ENCODE assay signal across 26 cellular contexts in genomic region chr3:42796332-42796885, GRCh38. TPM values are rescaled to one million over a fixed set of nuclear protein-coding genes. Genes with fewer than 3 reads are reported as not detected.
"Had no signal": no experiment of that assay in that cellular context is flagged by ENCODE, and none has a peak within 500 bp of the region (broad histone marks: within the 10 kb centered on the region; RNA-seq: fewer than 3 reads in every experiment).

No MANE protein-coding gene starts in this region.

- H3K9ac ChIP-seq: parathyroid adenoma had no signal

- H3K27ac Mint-ChIP-seq: activated naive CD4-positive, alpha-beta T cell treated with anti-CD3 and anti-CD28 coated beads for 36 hours; activated naive CD8-positive, alpha-beta T cell treated with anti-CD3 and anti-CD28 coated beads for 36 hours; activated T-helper 1 cell treated with anti-CD3 and anti-CD28 coated beads, Interleukin-12 subunit alpha, Interleukin-12 subunit beta, Interleukin-2, Interleukin-4 antibody, amounts not matched to agents 30 ng/mL and 10 ng/mL and 1 ng/mL, durations not matched to agents 14 hours and 24 hours and 36 hours; nephron progenitor cell had no signal

- DNase-seq: activated CD4-positive, alpha-beta T cell treated with anti-CD3 and anti-CD28 coated beads for 48 hours; activated CD4-positive, alpha-beta T cell treated with anti-CD3 and anti-CD28 coated beads, Interleukin-2, amount 50 U/mL, for 48 hours; activated CD8-positive, alpha-beta memory T cell treated with anti-CD3 and anti-CD28 coated beads, Interleukin-2, amount 50 U/mL, for 4 hours; activated effector memory CD4-positive, alpha-beta T cell treated with anti-CD3 and anti-CD28 coated beads, Interleukin-2, amount 50 U/mL, for 16 hours; activated naive CD4-positive, alpha-beta T cell treated with anti-CD3 and anti-CD28 coated beads for 36 hours; activated naive CD8-positive, alpha-beta T cell treated with anti-CD3 and anti-CD28 coated beads for 36 hours; activated T-cell treated with anti-CD3 and anti-CD28 coated beads, Interleukin-2, amount 50 U/mL, for 1 hour; adrenal gland; brain microvascular endothelial cell; foreskin fibroblast; islet precursor cell; left ventricle myocardium inferior; nephron progenitor cell; nucleus accumbens; right cardiac atrium; stimulated activated CD4-positive, alpha-beta T cell treated with anti-CD3 and anti-CD28 coated beads, Interleukin-2, amount 100 ng/mL, for 48 hours; stimulated activated naive CD8-positive, alpha-beta T cell treated with anti-CD3 and anti-CD28 coated beads, Interleukin-15, Interleukin-2, amounts not matched to agents 100 U/mL and 50 U/mL, for 24 hours; testis; transverse colon had no signal

- H3K4me3 Mint-ChIP-seq: activated naive CD4-positive, alpha-beta T cell treated with anti-CD3 and anti-CD28 coated beads for 36 hours; activated naive CD8-positive, alpha-beta T cell treated with anti-CD3 and anti-CD28 coated beads for 36 hours; activated T-helper 1 cell treated with anti-CD3 and anti-CD28 coated beads, Interleukin-12 subunit alpha, Interleukin-12 subunit beta, Interleukin-2, Interleukin-4 antibody, amounts not matched to agents 30 ng/mL and 10 ng/mL and 1 ng/mL, durations not matched to agents 14 hours and 24 hours and 36 hours; nephron progenitor cell had no signal

- ATAC-seq: esophagus mucosa; right cardiac atrium; stimulated activated naive CD8-positive, alpha-beta T cell treated with anti-CD3 and anti-CD28 coated beads, Interleukin-15, Interleukin-2, amounts not matched to agents 100 U/mL and 50 U/mL, for 24 hours had no signal

- H3K27me3 Mint-ChIP-seq: activated naive CD8-positive, alpha-beta T cell treated with anti-CD3 and anti-CD28 coated beads for 36 hours had no signal

- FAIRE-seq: urothelium cell line had no signal

- H3K27me3 ChIP-seq: adrenal gland, ascending aorta, brain microvascular endothelial cell, testis, transverse colon had no signal

- H2AFZ ChIP-seq: parathyroid adenoma had no signal

- H3K27ac ChIP-seq: adrenal gland, ascending aorta, brain microvascular endothelial cell, left ventricle myocardium inferior, parathyroid adenoma, testis, transverse colon had no signal

- H3K4me3 ChIP-seq: adrenal gland, ascending aorta, left ventricle myocardium inferior, lung, testis, transverse colon had no signal

- H3K9me3 Mint-ChIP-seq: activated naive CD4-positive, alpha-beta T cell treated with anti-CD3 and anti-CD28 coated beads for 36 hours; activated naive CD8-positive, alpha-beta T cell treated with anti-CD3 and anti-CD28 coated beads for 36 hours; activated T-helper 1 cell treated with anti-CD3 and anti-CD28 coated beads, Interleukin-12 subunit alpha, Interleukin-12 subunit beta, Interleukin-2, Interleukin-4 antibody, amounts not matched to agents 30 ng/mL and 10 ng/mL and 1 ng/mL, durations not matched to agents 14 hours and 24 hours and 36 hours had no signal

- H3K9me3 ChIP-seq: adrenal gland, ascending aorta, left ventricle myocardium inferior, testis, transverse colon had no signal

RNA-seq across cellular contexts. Expression of gene CCDC13, which starts 23.4 kb away (rescaled TPM):
- total RNA-seq: activated T-helper 1 cell treated with anti-CD3 and anti-CD28 coated beads, Interleukin-12 subunit alpha, Interleukin-12 subunit beta, Interleukin-2, Interleukin-4 antibody, amounts not matched to agents 30 ng/mL and 10 ng/mL and 1 ng/mL, durations not matched to agents 14 hours and 24 hours and 36 hours; esophagus mucosa; skeletal muscle tissue had no signal
